Comparison of ENCODE assay signal across 22 cellular contexts in genomic region chr12:12648284-12648683, GRCh38. TPM values are rescaled to one million over a fixed set of nuclear protein-coding genes. Genes with fewer than 3 reads are reported as not detected.
DNase-seq lines count a peak whose midpoint lies in the region; ATAC-seq, FAIRE-seq and TF ChIP-seq lines count a peak whose summit lies in the region.
"Had no signal": no experiment of that assay in that cellular context is flagged by ENCODE, and none has a peak within 500 bp of the region (broad histone marks: within the 10 kb centered on the region; RNA-seq: fewer than 3 reads in every experiment).

No MANE protein-coding gene starts in this region.

- no peaks in the 10 kb centered on the region for H3K4me1 ChIP-seq in A549
- peaks cover 9% of the 10 kb centered on the region; the same call in 1 of the 2 replicates for H3K4me1 ChIP-seq in HUES6 (ENCODE audit: control insufficient read depth, insufficient read depth, low read length)
- H3K4me1 ChIP-seq in small intestine (ENCODE audit: control insufficient read depth in 2 of 2, insufficient read depth in 1 of 2, low read depth in 1 of 2, low read length in 1 of 2), result no peaks in the 10 kb centered on the region
- H3K4me1 ChIP-seq: BE2C, Caco-2 had no signal

- POLR2A ChIA-PET in A549 (lab: Yijun Ruan, JAX), result no interaction called here

- ATAC-seq in A549, result no peak
- no peak for ATAC-seq in stimulated activated naive B cell treated with anti-CD40 and anti-IgM and Interleukin-4, amounts not matched to agents 10 μg/mL and 1 μg/mL and 100 μg/mL, for 72 hours (replicated peaks)
- ATAC-seq: GM12878 had no signal

- H3K9me3 Mint-ChIP-seq in endothelial cell (ENCODE audit: unreplicated experiment), result peaks cover 8% of the 10 kb centered on the region
- peaks cover 24 to 26% of the 10 kb centered on the region in 2 donors for H3K9me3 Mint-ChIP-seq in stimulated activated naive B cell treated with anti-CD40 and anti-IgM and Interleukin-4, amounts not matched to agents 10 μg/mL and 1 μg/mL and 100 μg/mL, for 72 hours

- H3K36me3 Mint-ChIP-seq in endothelial cell (ENCODE audit: low read depth, unreplicated experiment), result peaks cover 23% of the 10 kb centered on the region
- peaks cover 20 to 33% of the 10 kb centered on the region in 2 donors for H3K36me3 Mint-ChIP-seq in stimulated activated naive B cell treated with anti-CD40 and anti-IgM and Interleukin-4, amounts not matched to agents 10 μg/mL and 1 μg/mL and 100 μg/mL, for 72 hours

- no peak for TF ChIP-seq POLR2A in A549 (IDR thresholded peaks at IDR 0.05; ENCODE audit: low read length)

- peak overlapping the region; percentile 56 for H3K4me3 Mint-ChIP-seq in endothelial cell (ENCODE audit: unreplicated experiment)
- no peak overlapping the region for H3K4me3 Mint-ChIP-seq in stimulated activated naive B cell treated with anti-CD40 and anti-IgM and Interleukin-4, amounts not matched to agents 10 μg/mL and 1 μg/mL and 100 μg/mL, for 72 hours

- H3K4me3 ChIP-seq in A549 (no peak overlapping the region), HUES6 (ENCODE audit: low read depth, low read length) (peak overlapping the region; percentile 4; the same call in 1 of the 2 replicates), small intestine (ENCODE audit: low read depth in 1 of 2, low read length in 2 of 2) (no peak overlapping the region), coronary artery (no peak overlapping the region)
- H3K4me3 ChIP-seq: GM12878, HAP-1 had no signal

- TF ChIP-seq RAD21 in A549 (conservative IDR thresholded peaks at IDR 0.05 in 1 of 2, IDR thresholded peaks at IDR 0.05 in 1 of 2), result no peak

- TF ChIP-seq EP300 in A549 (IDR thresholded peaks at IDR 0.05), result no peak

- no peak overlapping the region for H3K9ac ChIP-seq in HUES6 (ENCODE audit: low read length)

- no peak for TF ChIP-seq CTCF in A549 (IDR thresholded peaks at IDR 0.05)
- TF ChIP-seq CTCF in endothelial cell (IDR thresholded peaks at IDR 0.05; ENCODE audit: unreplicated experiment), result no peak
- TF ChIP-seq CTCF in coronary artery (IDR thresholded peaks at IDR 0.05), result no peak

- DNase-seq in A549 (ENCODE audit: low read depth in 1 of 2, low spot score in 1 of 2) (no peak), endothelial cell (ENCODE audit: low spot score) (no peak), small intestine (no peak), coronary artery (ENCODE audit: low spot score) (no peak), COLO668 (lab: John Stamatoyannopoulos, UW; ENCODE audit: unreplicated experiment) (no peak)
- DNase-seq in stimulated activated naive B cell treated with anti-CD40 and anti-IgM and Interleukin-4, amounts not matched to agents 10 μg/mL and 1 μg/mL and 100 μg/mL, for 72 hours, result no peak
- DNase-seq: ACHN; AML-193; BE2C; C1 segment of cervical spinal cord; Caco-2; CD4-positive, alpha-beta memory T cell; DMS79; EL; GDM1; GOT3 had no signal

- peaks cover 3% of the 10 kb centered on the region for H3K27me3 Mint-ChIP-seq in endothelial cell (ENCODE audit: unreplicated experiment)
- H3K27me3 Mint-ChIP-seq in stimulated activated naive B cell treated with anti-CD40 and anti-IgM and Interleukin-4, amounts not matched to agents 10 μg/mL and 1 μg/mL and 100 μg/mL, for 72 hours, result no peaks in the 10 kb centered on the region
- H3K27me3 Mint-ChIP-seq: CD4-positive, alpha-beta memory T cell had no signal

- H3K27ac ChIP-seq in A549 (no peak overlapping the region), HUES6 (ENCODE audit: low read depth, low read length) (no peak overlapping the region), small intestine (ENCODE audit: low read depth in 1 of 2, low read length in 1 of 2) (no peak overlapping the region), coronary artery (no peak overlapping the region)
- H3K27ac ChIP-seq: 22Rv1 had no signal

- H3K27ac Mint-ChIP-seq in endothelial cell (ENCODE audit: unreplicated experiment), result no peak overlapping the region
- peak overlapping the region; percentile 25 for H3K27ac Mint-ChIP-seq in stimulated activated naive B cell treated with anti-CD40 and anti-IgM and Interleukin-4, amounts not matched to agents 10 μg/mL and 1 μg/mL and 100 μg/mL, for 72 hours

- no peak overlapping the region for H3K4me2 ChIP-seq in A549

- H3K36me3 ChIP-seq in HUES6 (ENCODE audit: control insufficient read depth, insufficient read depth, low read length) (no peaks in the 10 kb centered on the region), small intestine (ENCODE audit: control insufficient read depth in 2 of 2, insufficient read depth in 2 of 2, low read length in 2 of 2) (peaks cover 0 to 2% of the 10 kb centered on the region in 2 donors)
- H3K36me3 ChIP-seq: BE2C, HAP-1 had no signal

- H3K9me3 ChIP-seq in A549, result peaks cover 54% of the 10 kb centered on the region
- peaks cover 42% of the 10 kb centered on the region for H3K9me3 ChIP-seq in HUES6 (ENCODE audit: control insufficient read depth, insufficient read depth, low read depth, low read length)
- no peaks in the 10 kb centered on the region for H3K9me3 ChIP-seq in small intestine (ENCODE audit: control insufficient read depth, low read depth)
- H3K9me3 ChIP-seq: BE2C had no signal

- H3K4me1 Mint-ChIP-seq in endothelial cell (ENCODE audit: unreplicated experiment), result no peaks in the 10 kb centered on the region
- H3K4me1 Mint-ChIP-seq in stimulated activated naive B cell treated with anti-CD40 and anti-IgM and Interleukin-4, amounts not matched to agents 10 μg/mL and 1 μg/mL and 100 μg/mL, for 72 hours, result peaks cover 12 to 18% of the 10 kb centered on the region in 2 donors

- H3K27me3 ChIP-seq in HUES6 (ENCODE audit: control insufficient read depth, insufficient read depth, low read length), result no peaks in the 10 kb centered on the region
- no peaks in the 10 kb centered on the region for H3K27me3 ChIP-seq in small intestine (ENCODE audit: control insufficient read depth in 2 of 2, insufficient read depth in 2 of 2, low read length in 2 of 2)
- H3K27me3 ChIP-seq: BE2C had no signal

- FAIRE-seq in A549 (lab: Jason Lieb, UNC) (no peak), small intestine (lab: Jason Lieb, UNC) (no peak)
- FAIRE-seq: A204.1, GM12878, H54 had no signal

- CTCF ChIA-PET in A549 (lab: Yijun Ruan, JAX), result interaction anchor here (1.3 kb wide), 1 partner anchor 19 kb away, joined by 4 read pairs; no protein-coding TSS in a partner anchor

TF ChIP-seq in A549, 52 proteins besides CTCF, POLR2A, EP300 and RAD21:
- TF ChIP-seq REST (IDR thresholded peaks at IDR 0.05) (no peak), MAX (IDR thresholded peaks at IDR 0.05) (no peak), ZFP36 (IDR thresholded peaks at IDR 0.05; ENCODE audit: borderline replicate concordance, partially characterized antibody) (peak; percentile 91)
TF ChIP-seq in A549: peak in this region for 1.

RNA-seq across cellular contexts. Expression of gene CREBL2, which starts 36.6 kb away (rescaled TPM):
- polyA plus RNA-seq in A549 (2011; rRNA removed) (30.9 and 31.4 TPM in 2 replicates), A549 (2017; fragmentation: RNase III; extraction: RNeasy Plus Mini Kit Qiagen cat#74134 plus additional on column Dnase treatment) (21.9 to 24.3 TPM (median 23.9 TPM) in 3 replicates), small intestine (10 to 100 TPM; 16.9 to 23.5 (median 23.3) TPM)
- polyA plus RNA-seq in A549 (2012; cell fraction: cytosol; rRNA removed), result 8.2 and 9.4 TPM in 2 replicates
- polyA plus RNA-seq in A549 (2012; cell fraction: nucleus; rRNA removed), result 2.9 and 4.2 TPM in 2 replicates
- 12.2 and 13.6 TPM in 2 replicates for polyA minus RNA-seq in A549 (2011; rRNA and poly(A)+ RNA removed)
- 26.9 TPM for total RNA-seq in endothelial cell (ENCODE audit: unreplicated experiment)

RNA-seq across cellular contexts. Expression of gene GPR19, which starts 47.7 kb away (rescaled TPM):
- 2.6 and 2.7 TPM in 2 replicates for polyA plus RNA-seq in A549 (2011; rRNA removed)
- polyA plus RNA-seq in A549 (2012; cell fraction: cytosol; rRNA removed), result 1.5 and 2.2 TPM in 2 replicates
- polyA plus RNA-seq in A549 (2012; cell fraction: nucleus; rRNA removed), result 2.6 and 2.8 TPM in 2 replicates
- polyA plus RNA-seq in A549 (2017; fragmentation: RNase III; extraction: RNeasy Plus Mini Kit Qiagen cat#74134 plus additional on column Dnase treatment), result 1.8 to 2.6 TPM (median 1.9 TPM) in 3 replicates
- polyA minus RNA-seq in A549 (2011; rRNA and poly(A)+ RNA removed), result 2.3 and 3.7 TPM in 2 replicates
- total RNA-seq in endothelial cell (ENCODE audit: unreplicated experiment), result 4.0 TPM
- under 1 TPM in 1 of 3 donors, not detected in 2; 0.95 TPM for polyA plus RNA-seq in small intestine
